In the genomic region with DNA sequence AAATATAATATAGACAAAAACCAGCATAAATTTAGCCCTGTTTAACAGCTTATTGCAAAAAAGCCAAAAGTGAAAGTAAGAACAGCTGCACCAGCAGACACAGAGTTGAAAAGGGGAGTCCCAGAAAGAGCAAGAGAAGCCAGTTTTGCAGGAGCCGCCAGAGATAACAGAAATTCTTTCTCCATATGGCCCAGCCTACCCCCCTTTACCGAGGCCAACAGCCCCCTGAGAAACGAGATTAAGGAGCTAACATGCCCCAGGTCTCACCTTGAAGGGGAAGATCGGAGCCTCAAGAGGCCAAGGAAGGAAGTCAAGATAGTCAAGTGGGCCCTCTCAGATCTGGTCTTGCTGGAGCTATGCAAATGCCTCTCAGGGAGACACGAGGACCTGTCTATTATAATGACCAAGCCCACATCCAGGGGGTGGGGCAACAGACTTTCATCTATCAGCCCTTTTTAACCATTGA, we compare ENCODE assay signal across 8 cellular contexts.
DNase-seq lines count a peak whose midpoint lies in the region; ATAC-seq lines count a peak whose summit lies in the region.

No MANE protein-coding gene starts in this region.

- H3K9ac ChIP-seq in mucosa of rectum (ENCODE audit: low read depth in 1 of 2, low read length in 2 of 2), result peak overlapping the region in 1 of 2 donors; percentile 20

- peaks cover 18 to 22% of the 10 kb centered on the region in 2 donors for H3K4me1 ChIP-seq in mucosa of rectum (ENCODE audit: control insufficient read depth in 2 of 2, insufficient read depth in 2 of 2, low read length in 2 of 2)

- H3K4me3 ChIP-seq in mucosa of rectum (ENCODE audit: low read length in 2 of 2), result peak overlapping the region; percentile 21 to 51

- H3K27me3 ChIP-seq in mucosa of rectum (ENCODE audit: control insufficient read depth in 2 of 2, insufficient read depth in 2 of 2, low read length in 2 of 2), result no peaks in the 10 kb centered on the region

- no peaks in the 10 kb centered on the region for H3K9me3 ChIP-seq in mucosa of rectum (ENCODE audit: control insufficient read depth in 2 of 2, low read length in 2 of 2)

- peak; percentile 33 for DNase-seq in activated naive CD4-positive, alpha-beta T cell treated with Interleukin-2 at 50 U/mL for 16 hours
- DNase-seq in activated naive CD4-positive, alpha-beta T cell treated with anti-CD3 and anti-CD28 coated beads, Interleukin-2, amount 50 U/mL, for 16 hours, result no peak
- peak; percentile 23 for DNase-seq in activated effector memory CD4-positive, alpha-beta T cell treated with Interleukin-2 at 50 U/mL for 16 hours
- DNase-seq in GM03348 (ENCODE audit: low spot score) (no peak), NOMO-1 (lab: John Stamatoyannopoulos, UW; ENCODE audit: unreplicated experiment in 2 of 2) (no peak), foreskin melanocyte (no peak)

- H3K36me3 ChIP-seq in mucosa of rectum (ENCODE audit: control insufficient read depth in 2 of 2, insufficient read depth in 2 of 2, low read length in 2 of 2), result no peaks in the 10 kb centered on the region

- peak overlapping the region in 1 of 2 donors; percentile 56 for H3K27ac ChIP-seq in mucosa of rectum (ENCODE audit: low read depth in 2 of 2, low read length in 2 of 2)

- ATAC-seq in HG03060 (IDR thresholded peaks at IDR 0.05; ENCODE audit: low read depth, unreplicated experiment), result peak; percentile 39

Comparison
In these comparisons a context has a peak if more than half of its experiments do, and no peak if none do; other contexts are left out.
1. DNase-seq: peak in activated naive CD4-positive, alpha-beta T cell treated with Interleukin-2 at 50 U/mL for 16 hours (single experiment) and activated effector memory CD4-positive, alpha-beta T cell treated with Interleukin-2 at 50 U/mL for 16 hours (single experiment); none in activated naive CD4-positive, alpha-beta T cell treated with anti-CD3 and anti-CD28 coated beads, Interleukin-2, amount 50 U/mL, for 16 hours (single experiment), GM03348 (single experiment), NOMO-1 (0 of 2) and foreskin melanocyte (single experiment).